8 cellular contexts compared by ENCODE assay signal in the genomic region with DNA sequence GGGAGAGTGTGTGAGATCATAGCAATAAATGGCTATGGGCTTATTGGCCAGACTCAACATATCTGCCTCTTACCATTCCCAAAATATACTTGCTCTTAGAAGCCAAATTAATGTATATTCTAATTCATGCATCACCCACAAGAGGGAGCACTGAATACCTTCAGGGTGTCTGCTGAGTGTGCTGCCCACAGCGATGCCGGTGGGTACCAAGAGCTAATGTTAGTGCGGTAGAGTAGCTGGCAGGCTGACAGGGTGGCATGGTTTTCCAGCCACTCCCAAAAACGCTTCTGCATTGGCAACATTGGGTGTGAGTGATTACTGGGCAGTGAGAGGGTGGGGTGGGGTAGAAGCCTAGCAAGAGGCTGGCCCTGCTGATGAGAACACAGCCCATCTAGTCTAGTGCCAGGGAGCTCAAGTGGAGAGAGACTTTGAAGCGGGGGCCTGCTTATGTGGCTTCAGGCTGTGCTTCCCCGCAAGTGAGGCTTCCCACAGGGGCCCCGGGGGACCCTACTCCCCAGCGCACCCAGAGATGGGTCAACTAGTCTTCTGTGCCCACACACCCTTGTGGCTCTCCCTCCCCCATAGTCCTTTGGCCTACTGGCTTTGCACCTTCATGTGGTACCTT. TPM values are rescaled to one million over a fixed set of nuclear protein-coding genes. Genes with fewer than 3 reads are reported as not detected.
A peak's percentile ranks its signal among the peaks of the same experiment; 100 is the strongest.
DNase-seq lines count a peak whose midpoint lies in the region; ATAC-seq and TF ChIP-seq lines count a peak whose summit lies in the region.

No MANE protein-coding gene starts in this region.

- no peak for ATAC-seq in HG02870 (IDR thresholded peaks at IDR 0.05; ENCODE audit: unreplicated experiment)
- no peak for ATAC-seq in HG02588 (IDR thresholded peaks at IDR 0.05; ENCODE audit: unreplicated experiment)
- no peak for ATAC-seq in HG03571 (IDR thresholded peaks at IDR 0.05; ENCODE audit: unreplicated experiment)

- POLR2A ChIA-PET in AG04450 (lab: Yijun Ruan, JAX) = interaction anchor here (0.6 to 1.6 kb wide), 2 partner anchors 11 to 123 kb away, joined by 3 to 8 read pairs; no protein-coding TSS in a partner anchor

- H3K27me3 ChIP-seq in AG04450 (ENCODE audit: control insufficient read depth, insufficient read depth, low read length) = peaks cover 12% of the 10 kb centered on the region

- no peak overlapping the region for H3K27ac ChIP-seq in AG04450 (ENCODE audit: low read depth, low read length)

- CTCF ChIA-PET in AG04450 (lab: Charles Lee) = interaction anchor here (0.9 to 1.3 kb wide), 3 partner anchors 10 to 233 kb away, joined by 3 to 5 read pairs (median 4); no protein-coding TSS in a partner anchor

- TF ChIP-seq CTCF in AG04450 (IDR thresholded peaks at IDR 0.05; ENCODE audit: low read depth, low read length) (peak; percentile 48), GM12874 (IDR thresholded peaks at IDR 0.05; ENCODE audit: insufficient read depth, low read depth, low read length) (peak; percentile 48), epithelial cell of proximal tubule (conservative IDR thresholded peaks at IDR 0.05; ENCODE audit: low read depth, low read length) (peak; percentile 49)

- H3K4me3 ChIP-seq in AG04450 (ENCODE audit: low read depth, low read length) (no peak overlapping the region), epithelial cell of proximal tubule (ENCODE audit: low read depth, low read length) (no peak overlapping the region)

- DNase-seq in AG04450 (ENCODE audit: low read depth, low spot score) (no peak), NCI-H460 (ENCODE audit: extremely low read depth, low read depth) (peak; percentile 36), epithelial cell of proximal tubule (ENCODE audit: low read depth) (no peak)
- DNase-seq in stimulated activated CD4-positive, alpha-beta T cell treated with anti-CD3 and anti-CD28 coated beads, Interleukin-4, amount 100 ng/mL, for 1 hour = no peak

- no peaks in the 10 kb centered on the region for H3K9me3 ChIP-seq in AG04450 (ENCODE audit: control insufficient read depth, insufficient read depth, low read length)

RNA-seq across cellular contexts. Expression of a gene that starts 9.2 kb away (rescaled TPM):
- polyA plus RNA-seq in AG04450 (2011; rRNA removed) = not detected in 2 replicates
- not detected in 2 replicates for polyA minus RNA-seq in AG04450 (2011; rRNA and poly(A)+ RNA removed)
- total RNA-seq in NCI-H460 (2014; rRNA removed; shearing (Covaris generic)) = not detected in 2 replicates
- not detected in 2 replicates for polyA plus RNA-seq in NCI-H460 (2014; cell fraction: nucleus; rRNA removed)
- under 0.01 and 0.07 TPM in 2 replicates for total RNA-seq in epithelial cell of proximal tubule
